Comparison of ENCODE assay signal across 8 cellular contexts in the genomic region with DNA sequence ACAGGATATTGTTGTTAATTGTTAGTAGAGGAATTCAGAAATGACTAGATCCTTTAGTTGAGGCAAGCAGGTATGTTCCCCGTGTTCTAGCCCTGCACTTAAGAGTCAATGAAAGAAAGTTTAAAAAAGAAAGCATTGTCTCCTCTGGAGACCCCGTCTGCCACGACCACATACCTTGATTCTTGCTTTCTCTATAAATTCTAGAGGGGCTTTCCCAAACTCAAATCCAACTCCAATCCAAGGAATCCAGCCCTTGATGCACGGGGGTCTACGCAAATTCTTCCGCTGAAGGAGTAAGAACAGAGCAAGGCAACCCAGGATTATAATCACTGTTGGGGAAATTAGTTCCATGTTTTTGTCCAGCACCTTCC. TPM values are rescaled to one million over a fixed set of nuclear protein-coding genes. Genes with fewer than 3 reads are reported as not detected.
DNase-seq lines count a peak whose midpoint lies in the region; ATAC-seq, FAIRE-seq and TF ChIP-seq lines count a peak whose summit lies in the region.

No MANE protein-coding gene starts in this region.

- H3K4me3 ChIP-seq in keratinocyte (ENCODE audit: control insufficient read depth in 2 of 3, extremely low read depth in 1 of 3, insufficient read depth in 2 of 3, low read depth in 1 of 3, low read length in 3 of 3) (peak overlapping the region; percentile 75 to 98 (median 93)), subcutaneous abdominal adipose tissue (ENCODE audit: low read depth in 1 of 5, low read length in 5 of 5) (peak overlapping the region; percentile 83 to 95 (median 93))

- dilution Hi-C loops in keratinocyte (cut with MboI; ENCODE audit: extremely low pct_ligation_motif_present, low sequenced_read_pairs): no loop called here

- no peak for FAIRE-seq in keratinocyte (lab: Jason Lieb, UNC)
- no peak for FAIRE-seq in HTR-8/SVneo (lab: Jason Lieb, UNC)

- H3K36me3 ChIP-seq in keratinocyte (ENCODE audit: control insufficient read depth in 2 of 2, extremely low read depth in 1 of 2, insufficient read depth in 2 of 2, low read length in 2 of 2): no peaks in the 10 kb centered on the region
- H3K36me3 ChIP-seq in subcutaneous abdominal adipose tissue (ENCODE audit: control insufficient read depth in 5 of 5, insufficient read depth in 5 of 5, low read length in 5 of 5): peaks cover 0 to 2% (median 0%) of the 10 kb centered on the region in 5 donors

- peaks cover 49% of the 10 kb centered on the region for H3K27me3 Mint-ChIP-seq in T-helper 1 cell treated with Interleukin-12 subunit alpha and Interleukin-12 subunit beta and Interleukin-4 antibody, amounts not matched to agents 30 μg/mL and 1 μg/mL, for 36 hours (ENCODE audit: low read depth)
- peaks cover 51% of the 10 kb centered on the region for H3K27me3 Mint-ChIP-seq in activated naive CD8-positive, alpha-beta T cell treated with anti-CD3 and anti-CD28 coated beads, Interleukin-2, amount 50 U/mL, for 24 hours

- no peaks in the 10 kb centered on the region for H3K79me2 ChIP-seq in keratinocyte (ENCODE audit: control insufficient read depth, insufficient read depth, low read length)

- peak overlapping the region; percentile 98 for H3K4me2 ChIP-seq in keratinocyte (ENCODE audit: control insufficient read depth, extremely low read depth, insufficient read depth, low read depth, low read length)

- H3K4me3 Mint-ChIP-seq in T-helper 1 cell treated with Interleukin-12 subunit alpha and Interleukin-12 subunit beta and Interleukin-4 antibody, amounts not matched to agents 30 μg/mL and 1 μg/mL, for 36 hours: peak overlapping the region; percentile 84
- H3K4me3 Mint-ChIP-seq in activated naive CD8-positive, alpha-beta T cell treated with anti-CD3 and anti-CD28 coated beads, Interleukin-2, amount 50 U/mL, for 24 hours: peak overlapping the region; percentile 80

- H3K27me3 ChIP-seq in keratinocyte (ENCODE audit: control insufficient read depth, extremely low read depth, insufficient read depth, low read length): no peaks in the 10 kb centered on the region
- no peaks in the 10 kb centered on the region for H3K27me3 ChIP-seq in subcutaneous abdominal adipose tissue (ENCODE audit: control insufficient read depth in 5 of 5, insufficient read depth in 4 of 5, low read length in 5 of 5)

- no peak for TF ChIP-seq CTCF in keratinocyte (optimal IDR thresholded peaks at IDR 0.05 in 1 of 3, IDR thresholded peaks at IDR 0.05 in 1 of 3, conservative IDR thresholded peaks at IDR 0.05 in 1 of 3; ENCODE audit: extremely low read depth in 1 of 3, insufficient read depth in 2 of 3, low read length in 3 of 3)

- H3K9me1 ChIP-seq in keratinocyte (ENCODE audit: control insufficient read depth, extremely low read depth, insufficient read depth, low read length): no peaks in the 10 kb centered on the region

- peak overlapping the region; percentile 99 for H2AFZ ChIP-seq in keratinocyte (ENCODE audit: control insufficient read depth, low read length)

- H4K20me1 ChIP-seq in keratinocyte (ENCODE audit: control insufficient read depth, extremely low read depth, insufficient read depth, low read length): no peaks in the 10 kb centered on the region

- H3K27ac ChIP-seq in keratinocyte (ENCODE audit: control insufficient read depth, insufficient read depth, low read length): peak overlapping the region; percentile 91
- H3K27ac ChIP-seq in subcutaneous abdominal adipose tissue (ENCODE audit: low read depth, low read length): peak overlapping the region; percentile 88

- ATAC-seq in activated naive CD8-positive, alpha-beta T cell treated with anti-CD3 and anti-CD28 coated beads, Interleukin-2, amount 50 U/mL, for 24 hours: no peak

- H3K9me3 Mint-ChIP-seq in T-helper 1 cell treated with Interleukin-12 subunit alpha and Interleukin-12 subunit beta and Interleukin-4 antibody, amounts not matched to agents 30 μg/mL and 1 μg/mL, for 36 hours: no peaks in the 10 kb centered on the region
- no peaks in the 10 kb centered on the region for H3K9me3 Mint-ChIP-seq in activated naive CD8-positive, alpha-beta T cell treated with anti-CD3 and anti-CD28 coated beads, Interleukin-2, amount 50 U/mL, for 24 hours

- H3K27ac Mint-ChIP-seq in T-helper 1 cell treated with Interleukin-12 subunit alpha and Interleukin-12 subunit beta and Interleukin-4 antibody, amounts not matched to agents 30 μg/mL and 1 μg/mL, for 36 hours: no peak overlapping the region
- H3K27ac Mint-ChIP-seq in activated naive CD8-positive, alpha-beta T cell treated with anti-CD3 and anti-CD28 coated beads, Interleukin-2, amount 50 U/mL, for 24 hours: peak overlapping the region; percentile 71

- H3K9ac ChIP-seq in keratinocyte (ENCODE audit: control insufficient read depth, extremely low read depth, insufficient read depth, low read length): peak overlapping the region; percentile 90
- peak overlapping the region in 3 of 5 donors; percentile 53 to 73 (median 54) for H3K9ac ChIP-seq in subcutaneous abdominal adipose tissue (ENCODE audit: low read length in 5 of 5)

- peaks cover 12% of the 10 kb centered on the region for H3K4me1 Mint-ChIP-seq in T-helper 1 cell treated with Interleukin-12 subunit alpha and Interleukin-12 subunit beta and Interleukin-4 antibody, amounts not matched to agents 30 μg/mL and 1 μg/mL, for 36 hours (ENCODE audit: low read depth)
- H3K4me1 Mint-ChIP-seq in activated naive CD8-positive, alpha-beta T cell treated with anti-CD3 and anti-CD28 coated beads, Interleukin-2, amount 50 U/mL, for 24 hours: peaks cover 21% of the 10 kb centered on the region

- H3K4me1 ChIP-seq in keratinocyte (ENCODE audit: control insufficient read depth, extremely low read depth, insufficient read depth, low read length): peaks cover 11% of the 10 kb centered on the region
- H3K4me1 ChIP-seq in subcutaneous abdominal adipose tissue (ENCODE audit: control insufficient read depth in 5 of 5, insufficient read depth in 5 of 5, low read length in 5 of 5): peaks cover 4 to 26% (median 19%) of the 10 kb centered on the region in 5 donors

- peaks cover 2% of the 10 kb centered on the region for H3K36me3 Mint-ChIP-seq in T-helper 1 cell treated with Interleukin-12 subunit alpha and Interleukin-12 subunit beta and Interleukin-4 antibody, amounts not matched to agents 30 μg/mL and 1 μg/mL, for 36 hours (ENCODE audit: low read depth)
- no peaks in the 10 kb centered on the region for H3K36me3 Mint-ChIP-seq in activated naive CD8-positive, alpha-beta T cell treated with anti-CD3 and anti-CD28 coated beads, Interleukin-2, amount 50 U/mL, for 24 hours (ENCODE audit: low read depth)

- DNase-seq in T-helper 1 cell (no peak), keratinocyte (ENCODE audit: low read depth, low spot score) (no peak), AML-193 (lab: John Stamatoyannopoulos, UW) (no peak), HTR-8/SVneo (ENCODE audit: insufficient read length, low spot score) (no peak), hypothalamus (lab: John Stamatoyannopoulos, UW) (no peak)
- no peak for DNase-seq in activated naive CD8-positive, alpha-beta T cell treated with anti-CD3 and anti-CD28 coated beads, Interleukin-2, amount 50 U/mL, for 24 hours

- no peaks in the 10 kb centered on the region for H3K9me3 ChIP-seq in keratinocyte (ENCODE audit: control insufficient read depth, low read depth, low read length)
- H3K9me3 ChIP-seq in subcutaneous abdominal adipose tissue (ENCODE audit: control insufficient read depth in 5 of 5, low read length in 5 of 5): no peaks in the 10 kb centered on the region

RNA-seq across cellular contexts. Expression of gene CYP39A1, which starts 0.4 kb away (rescaled TPM):
- polyA plus RNA-seq in keratinocyte: 0.77 to 1.6 TPM (median 1.5 TPM) in 3 replicates
- 4.3 TPM for polyA plus RNA-seq in keratinocyte (2011; ENCODE audit: low read depth)
- 1.1 and 2.1 TPM in 2 replicates for polyA plus RNA-seq in keratinocyte (2011; cell fraction: cytosol; rRNA removed)
- 1.8 TPM in 2 replicates for polyA plus RNA-seq in keratinocyte (2011; cell fraction: nucleus; rRNA removed)
- polyA plus RNA-seq in keratinocyte (2012; ENCODE audit: low replicate concordance): 1.2 and 3.6 TPM in 2 replicates
- polyA minus RNA-seq in keratinocyte: 0.43 to 2.0 TPM (median 1.0 TPM) in 3 replicates
- polyA minus RNA-seq in keratinocyte (2011; cell fraction: cytosol; rRNA and poly(A)+ RNA removed): not detected
- 1.3 and 3.5 TPM in 2 replicates for polyA minus RNA-seq in keratinocyte (2011; cell fraction: nucleus; rRNA and poly(A)+ RNA removed)

RNA-seq across cellular contexts. Expression of gene SLC25A27, which starts 0.6 kb away (rescaled TPM):
- polyA plus RNA-seq in keratinocyte: 2.7 to 11.5 TPM (median 10.4 TPM) in 3 replicates
- 8.5 TPM for polyA plus RNA-seq in keratinocyte (2011; ENCODE audit: low read depth)
- polyA plus RNA-seq in keratinocyte (2011; cell fraction: cytosol; rRNA removed): 0.32 and 0.56 TPM in 2 replicates
- 48.2 and 53.7 TPM in 2 replicates for polyA plus RNA-seq in keratinocyte (2011; cell fraction: nucleus; rRNA removed)
- polyA plus RNA-seq in keratinocyte (2012; ENCODE audit: low replicate concordance): 2.2 and 9.6 TPM in 2 replicates
- polyA minus RNA-seq in keratinocyte: 0.13 to 10.5 TPM (median 3.2 TPM) in 3 replicates
- not detected for polyA minus RNA-seq in keratinocyte (2011; cell fraction: cytosol; rRNA and poly(A)+ RNA removed)
- 4.4 and 14.3 TPM in 2 replicates for polyA minus RNA-seq in keratinocyte (2011; cell fraction: nucleus; rRNA and poly(A)+ RNA removed)

RNA-seq across cellular contexts. Expression of gene TDRD6, which starts 35.5 kb away (rescaled TPM):
- 0.01 to 0.25 TPM (median 0.23 TPM) in 3 replicates for polyA plus RNA-seq in keratinocyte
- polyA plus RNA-seq in keratinocyte (2011; ENCODE audit: low read depth): 2.6 TPM
- polyA plus RNA-seq in keratinocyte (2011; cell fraction: cytosol; rRNA removed): 0.01 and 0.02 TPM in 2 replicates
- 0.75 and 1.1 TPM in 2 replicates for polyA plus RNA-seq in keratinocyte (2011; cell fraction: nucleus; rRNA removed)
- 0.22 and 0.32 TPM in 2 replicates for polyA plus RNA-seq in keratinocyte (2012; ENCODE audit: low replicate concordance)
- 0.16 TPM in 2 of 3 replicates, not detected in the other for polyA minus RNA-seq in keratinocyte
- polyA minus RNA-seq in keratinocyte (2011; cell fraction: cytosol; rRNA and poly(A)+ RNA removed): not detected
- polyA minus RNA-seq in keratinocyte (2011; cell fraction: nucleus; rRNA and poly(A)+ RNA removed): 0.62 and 0.63 TPM in 2 replicates
